Comparison of ENCODE assay signal across 26 cellular contexts in genomic region chr3:82354181-82354696, GRCh38.
DNase-seq lines count a peak whose midpoint lies in the region; ATAC-seq and TF ChIP-seq lines count a peak whose summit lies in the region.
"Had no signal": no experiment of that assay in that cellular context is flagged by ENCODE, and none has a peak within 500 bp of the region (broad histone marks: within the 10 kb centered on the region; RNA-seq: fewer than 3 reads in every experiment).

No MANE protein-coding gene starts in this region.

- TF ChIP-seq EP300 in esophagus muscularis mucosa (IDR thresholded peaks at IDR 0.05): no peak

- no peak overlapping the region for H2BK15ac ChIP-seq in H9 (ENCODE audit: low read depth, low read length)

- H3K4me3 Mint-ChIP-seq in H9 (no peak overlapping the region), endothelial cell (ENCODE audit: unreplicated experiment) (no peak overlapping the region)
- H3K4me3 Mint-ChIP-seq: activated CD8-positive, alpha-beta T cell treated with anti-CD3 and anti-CD28 coated beads for 36 hours; activated naive CD8-positive, alpha-beta T cell; CD4-positive, CD25-positive, alpha-beta regulatory T cell; memory B cell had no signal

- H2AK5ac ChIP-seq in H9 (ENCODE audit: insufficient read length, low read length): no peak overlapping the region

- H3K9ac ChIP-seq in H9 (ENCODE audit: extremely low read depth, insufficient read length, low read length): no peak overlapping the region

- H3K14ac ChIP-seq in H9 (ENCODE audit: insufficient read depth, low read length): no peak overlapping the region

- H3K36me3 ChIP-seq in body of pancreas (replicated peaks in 1 of 2; ENCODE audit: insufficient read depth in 1 of 2, low read depth in 2 of 2) (no peaks in the 10 kb centered on the region), esophagus muscularis mucosa (no peaks in the 10 kb centered on the region)
- H3K36me3 ChIP-seq: brain microvascular endothelial cell, neutrophil, upper lobe of left lung had no signal

- no peak overlapping the region for H3K18ac ChIP-seq in H9 (ENCODE audit: insufficient read length, low read depth, low read length)

- no peak overlapping the region for H4K91ac ChIP-seq in H9 (ENCODE audit: insufficient read length, low read depth, low read length)

- H2BK20ac ChIP-seq in H9 (ENCODE audit: low read depth, low read length, poor library complexity, severe bottlenecking): no peak overlapping the region

- no peak for TF ChIP-seq CTCF in H9 (conservative IDR thresholded peaks at IDR 0.05)
- no peak for TF ChIP-seq CTCF in body of pancreas (IDR thresholded peaks at IDR 0.05)
- TF ChIP-seq CTCF in endothelial cell (IDR thresholded peaks at IDR 0.05; ENCODE audit: unreplicated experiment): no peak
- TF ChIP-seq CTCF in esophagus muscularis mucosa (IDR thresholded peaks at IDR 0.05): no peak

- H2AFZ ChIP-seq in H9 (ENCODE audit: low read length): no peak overlapping the region

- no peak overlapping the region for H2BK5ac ChIP-seq in H9 (ENCODE audit: insufficient read length, low read length)

- DNase-seq in H9 (no peak), NCI-H446 treated with DMSO at 0.1 percent for 48 hours (lab: John Stamatoyannopoulos, UW) (peak; percentile 93), body of pancreas (peak; percentile 19 to 53 (median 30)), left lobe of liver (ENCODE audit: low spot score) (no peak), endothelial cell (ENCODE audit: low spot score) (no peak), esophagus muscularis mucosa (ENCODE audit: extremely low spot score) (no peak)
- DNase-seq: activated CD4-positive, alpha-beta T cell treated with anti-CD3 and anti-CD28 coated beads for 1 hour; activated CD8-positive, alpha-beta T cell treated with anti-CD3 and anti-CD28 coated beads for 36 hours; brain microvascular endothelial cell; CD4-positive, CD25-positive, alpha-beta regulatory T cell; EL; GOT3; kidney glomerular epithelial cell; NCI-H1930; NCI-H82; PC-3; SHP77 treated with DMSO at 0.1 percent for 48 hours; small intestine; stimulated activated CD4-positive, alpha-beta T cell treated with anti-CD3 and anti-CD28 coated beads, Interleukin-1b, Interleukin-23, amount 100 ng/mL, for 48 hours; upper lobe of left lung had no signal

- peak overlapping the region in 2 of 3 experiments; percentile 49 to 67; a peak in 5 of 7 replicates for H3K27ac Mint-ChIP-seq in H9
- no peak overlapping the region for H3K27ac Mint-ChIP-seq in endothelial cell (ENCODE audit: unreplicated experiment)
- H3K27ac Mint-ChIP-seq: activated CD8-positive, alpha-beta T cell treated with anti-CD3 and anti-CD28 coated beads for 36 hours; activated naive CD8-positive, alpha-beta T cell; CD4-positive, CD25-positive, alpha-beta regulatory T cell; memory B cell had no signal

- H3K4me3 ChIP-seq in body of pancreas (no peak overlapping the region), esophagus muscularis mucosa (no peak overlapping the region)
- H3K4me3 ChIP-seq: coronary artery, upper lobe of left lung had no signal

- no peak overlapping the region for H3K23ac ChIP-seq in H9 (ENCODE audit: insufficient read length, low read depth, low read length)

- H3K9me3 Mint-ChIP-seq in H9 (no peaks in the 10 kb centered on the region; a peak in 1 of 5 replicates), endothelial cell (ENCODE audit: unreplicated experiment) (no peaks in the 10 kb centered on the region)

- no peak overlapping the region for H4K5ac ChIP-seq in H9 (ENCODE audit: insufficient read length, low read depth, low read length)

- no peaks in the 10 kb centered on the region for H3K79me1 ChIP-seq in H9 (ENCODE audit: insufficient read depth, low read depth, low read length, poor library complexity, severe bottlenecking)

- H3K27me3 ChIP-seq in H9 (ENCODE audit: insufficient read depth, low read length) (no peaks in the 10 kb centered on the region), body of pancreas (no peaks in the 10 kb centered on the region), esophagus muscularis mucosa (no peaks in the 10 kb centered on the region)
- H3K27me3 ChIP-seq: brain microvascular endothelial cell, neutrophil, upper lobe of left lung had no signal

- TF ChIP-seq POLR2A in body of pancreas (IDR thresholded peaks at IDR 0.05) (no peak), esophagus muscularis mucosa (IDR thresholded peaks at IDR 0.05; ENCODE audit: low read depth) (no peak)

- no peak overlapping the region for H3K4ac ChIP-seq in H9 (ENCODE audit: low read depth, low read length)

- H3K79me2 ChIP-seq in H9 (ENCODE audit: insufficient read depth, low read length): no peaks in the 10 kb centered on the region

- H3K27me3 Mint-ChIP-seq in H9 (ENCODE audit: low read depth): no peaks in the 10 kb centered on the region
- H3K27me3 Mint-ChIP-seq in endothelial cell (ENCODE audit: unreplicated experiment): no peaks in the 10 kb centered on the region
- H3K27me3 Mint-ChIP-seq: activated CD8-positive, alpha-beta T cell treated with anti-CD3 and anti-CD28 coated beads for 36 hours; activated naive CD8-positive, alpha-beta T cell; CD4-positive, CD25-positive, alpha-beta regulatory T cell had no signal

- no peak overlapping the region for H2BK12ac ChIP-seq in H9 (ENCODE audit: insufficient read length, low read depth, low read length)

- intact Hi-C loops in body of pancreas (cut with DNase I): no loop called here
- intact Hi-C loops in esophagus muscularis mucosa (cut with DNase I): no loop called here

- no peak overlapping the region for H4K8ac ChIP-seq in H9 (replicated peaks; ENCODE audit: insufficient read length, low read depth, low read length)

- H3K56ac ChIP-seq in H9 (ENCODE audit: insufficient read length, low read depth, low read length): no peak overlapping the region

- H3K9me3 ChIP-seq in H9 (ENCODE audit: control insufficient read depth, low read depth, low read length) (no peaks in the 10 kb centered on the region), body of pancreas (no peaks in the 10 kb centered on the region), esophagus muscularis mucosa (no peaks in the 10 kb centered on the region)
- H3K9me3 ChIP-seq: neutrophil, upper lobe of left lung had no signal

- no CpG with 5 or more reads among the region's 4 CpGs for WGBS in H9 (ENCODE audit: extremely low coverage, insufficient read length, low lambda C conversion rate)
- 33 to 41% methylated on average over 4 of the region's 4 CpGs for WGBS in body of pancreas, 2 donors
- 57% methylated on average over 4 of the region's 4 CpGs for WGBS in esophagus muscularis mucosa

- H3K4me1 ChIP-seq in H9 (ENCODE audit: insufficient read depth, low read length) (peaks cover 2% of the 10 kb centered on the region; the same call in 1 of the 2 replicates), body of pancreas (peaks cover 15% of the 10 kb centered on the region), esophagus muscularis mucosa (no peaks in the 10 kb centered on the region)

- H3K27ac ChIP-seq in H9 (ENCODE audit: insufficient read length, low read depth, low read length) (no peak overlapping the region), body of pancreas (no peak overlapping the region), esophagus muscularis mucosa (replicated peaks in 1 of 4) (no peak overlapping the region)
- H3K27ac ChIP-seq: brain microvascular endothelial cell, coronary artery, neutrophil, upper lobe of left lung had no signal

- ATAC-seq in body of pancreas: peak; percentile 92
- peak; percentile 44 for ATAC-seq in left lobe of liver
- ATAC-seq in GM19452 (IDR thresholded peaks at IDR 0.05; ENCODE audit: unreplicated experiment): no peak
- no peak for ATAC-seq in HG02678 (IDR thresholded peaks at IDR 0.05; ENCODE audit: unreplicated experiment)
- ATAC-seq: activated CD8-positive, alpha-beta T cell treated with anti-CD3 and anti-CD28 coated beads for 36 hours; PC-3 had no signal

- H4K20me1 ChIP-seq in H9 (ENCODE audit: control insufficient read depth, insufficient read depth, insufficient read length): no peaks in the 10 kb centered on the region

- H3K4me1 Mint-ChIP-seq in H9: peaks cover 33 to 35% of the 10 kb centered on the region in 2 experiments
- H3K4me1 Mint-ChIP-seq in endothelial cell (ENCODE audit: unreplicated experiment): no peaks in the 10 kb centered on the region
- H3K4me1 Mint-ChIP-seq: CD4-positive, CD25-positive, alpha-beta regulatory T cell; memory B cell had no signal

- H3K4me2 ChIP-seq in H9 (ENCODE audit: insufficient read depth, insufficient read length, low read length): no peak overlapping the region

- H3K36me3 Mint-ChIP-seq in H9 (ENCODE audit: insufficient read depth in 1 of 3, low read depth in 3 of 3) (peaks cover 0 to 9% (median 0%) of the 10 kb centered on the region in 3 experiments; a peak in 3 of 7 replicates), endothelial cell (ENCODE audit: low read depth, unreplicated experiment) (no peaks in the 10 kb centered on the region)
- H3K36me3 Mint-ChIP-seq: activated naive CD8-positive, alpha-beta T cell; CD4-positive, CD25-positive, alpha-beta regulatory T cell; memory B cell had no signal

- no peaks in the 10 kb centered on the region for H3K23me2 ChIP-seq in H9 (ENCODE audit: insufficient read length, low read depth, low read length, poor library complexity, severe bottlenecking)

- H2BK120ac ChIP-seq in H9 (ENCODE audit: low read depth, low read length, poor library complexity, severe bottlenecking): no peak overlapping the region

- no peak overlapping the region for H3T11ph ChIP-seq in H9 (ENCODE audit: low read length)

Comparison
In these comparisons a context has a peak if more than half of its experiments do, and no peak if none do; other contexts are left out.
1. DNase-seq: peak in NCI-H446 treated with DMSO at 0.1 percent for 48 hours (single experiment) and body of pancreas (4 of 4); none in H9 (single experiment), left lobe of liver (single experiment), endothelial cell (single experiment) and esophagus muscularis mucosa (single experiment).
2. ATAC-seq: peak in body of pancreas (single experiment) and left lobe of liver (single experiment); none in GM19452 (single experiment) and HG02678 (single experiment).